9 cellular contexts compared by ENCODE assay signal in genomic region chr5:177943805-177944736, GRCh38. TPM values are rescaled to one million over a fixed set of nuclear protein-coding genes. Genes with fewer than 3 reads are reported as not detected.
A peak's percentile ranks its signal among the peaks of the same experiment; 100 is the strongest.
DNase-seq lines count a peak whose midpoint lies in the region; ATAC-seq and TF ChIP-seq lines count a peak whose summit lies in the region.
"Not testable (repeated sequence)": the region's sequence is repeated elsewhere in the genome, so short reads cannot be mapped to it uniquely, and the experiment has no call there.
"Had no signal": no experiment of that assay in that cellular context is flagged by ENCODE, and none has a peak within 500 bp of the region (broad histone marks: within the 10 kb centered on the region; RNA-seq: fewer than 3 reads in every experiment).

No MANE protein-coding gene starts in this region.

- not testable (repeated sequence) for H3K4me1 ChIP-seq in OCI-LY1 (ENCODE audit: insufficient read depth, low read length, severe bottlenecking); iPS DF 6.9 (ENCODE audit: control insufficient read depth, insufficient read depth, low read length); gastrocnemius medialis; urinary bladder (ENCODE audit: insufficient read depth)

- not testable (repeated sequence) for H4K20me1 ChIP-seq in OCI-LY1 (ENCODE audit: insufficient read depth, low read length)

- not testable (repeated sequence) for H3K27me3 ChIP-seq in OCI-LY1 (ENCODE audit: insufficient read depth, low read length); iPS DF 6.9 (ENCODE audit: control insufficient read depth, insufficient read depth, low read length); gastrocnemius medialis

- not testable (repeated sequence) for H3K9me2 ChIP-seq in OCI-LY1 (ENCODE audit: low read depth, low read length)

- H3K4me2 ChIP-seq in OCI-LY1 (ENCODE audit: low read length) = peak overlapping the region; percentile 42; the same call in 1 of the 2 replicates

- not testable (repeated sequence) for H3F3A ChIP-seq in OCI-LY1 (ENCODE audit: insufficient read depth, low read length)

- peak; percentile 39 for ATAC-seq in HG02642 (IDR thresholded peaks at IDR 0.05; ENCODE audit: poor library complexity, unreplicated experiment)
- not testable (repeated sequence) for ATAC-seq in gastrocnemius medialis

- not testable (repeated sequence) for H3K79me2 ChIP-seq in OCI-LY1 (ENCODE audit: insufficient read depth, low read length)

- WGBS in iPS DF 6.9 (ENCODE audit: insufficient coverage, insufficient read length) = no CpG with 5 or more reads among the region's 66 CpGs
- 4% methylated on average over 46 of the region's 66 CpGs for WGBS in urinary bladder

- not testable (repeated sequence) for TF ChIP-seq CTCF in GM10248 (IDR thresholded peaks at IDR 0.05; ENCODE audit: control extremely low read depth, extremely low read depth, low read depth, missing control alignments); OCI-LY1 (IDR thresholded peaks at IDR 0.05; ENCODE audit: low read length); gastrocnemius medialis (IDR thresholded peaks at IDR 0.05 in 4 of 5, conservative IDR thresholded peaks at IDR 0.05 in 1 of 5)

- DNase-seq in GM10248 (ENCODE audit: extremely low spot score) = peak; percentile 27
- peak; percentile 47 for DNase-seq in activated CD8-positive, alpha-beta memory T cell treated with anti-CD3 and anti-CD28 coated beads, Interleukin-2, amount 50 U/mL, for 4 hours
- peak; percentile 18 for DNase-seq in central memory CD4-positive, alpha-beta T cell
- not testable (repeated sequence) for DNase-seq in iPS DF 6.9 (ENCODE audit: low read depth, low spot score); gastrocnemius medialis

- CTCF ChIA-PET in GM10248 (lab: Yijun Ruan, JAX) = not testable (repeated sequence)

- H3K27ac ChIP-seq in OCI-LY1 (ENCODE audit: low read depth, low read length, poor library complexity, severe bottlenecking); iPS DF 6.9 (ENCODE audit: low read length); gastrocnemius medialis; urinary bladder (ENCODE audit: low read depth): not testable (repeated sequence)

- not testable (repeated sequence) for H3K9me3 ChIP-seq in OCI-LY1 (ENCODE audit: low read length); iPS DF 6.9 (ENCODE audit: control insufficient read depth, insufficient read depth, low read length); gastrocnemius medialis

- POLR2A ChIA-PET in GM10248 (lab: Yijun Ruan, JAX) = not testable (repeated sequence)

- in situ Hi-C loops in gastrocnemius medialis (cut with MboI; ENCODE audit: low sequenced_read_pairs in 4 of 4) = not testable (repeated sequence)

- not testable (repeated sequence) for H3K4me3 ChIP-seq in OCI-LY1 (ENCODE audit: low read depth, low read length, poor library complexity, severe bottlenecking)
- H3K4me3 ChIP-seq in iPS DF 6.9 (ENCODE audit: low read length) (peak overlapping the region; percentile 34; the same call in 1 of the 2 replicates), gastrocnemius medialis (peak overlapping the region; percentile 35 to 52 (median 44)), urinary bladder (ENCODE audit: low read depth, low read length) (peak overlapping the region; percentile 51)

- not testable (repeated sequence) for H3K9ac ChIP-seq in OCI-LY1 (ENCODE audit: low read length)

- not testable (repeated sequence) for H2AFZ ChIP-seq in OCI-LY1 (ENCODE audit: low read length)

- intact Hi-C loops in gastrocnemius medialis (cut with DNase I; ENCODE audit: low total_unique reads) = not testable (repeated sequence)

- not testable (repeated sequence) for TF ChIP-seq POLR2A in gastrocnemius medialis (IDR thresholded peaks at IDR 0.05)

- not testable (repeated sequence) for H3K36me3 ChIP-seq in OCI-LY1 (ENCODE audit: insufficient read depth, low read length); iPS DF 6.9 (ENCODE audit: control insufficient read depth, insufficient read depth, low read length); gastrocnemius medialis; urinary bladder (ENCODE audit: insufficient read depth)

RNA-seq across cellular contexts. Expression of gene PROP1, which starts 52.0 kb away (rescaled TPM):
- total RNA-seq in gastrocnemius medialis (not detected), urinary bladder (not detected)
- not detected for polyA plus RNA-seq in urinary bladder
- total RNA-seq: kidney had no signal
